In genomic region chr18:48080546-48080945, GRCh38 we compare ENCODE assay signal across 3 cellular contexts.
TF ChIP-seq lines count a peak whose summit lies in the region.

No MANE protein-coding gene starts in this region.

TF ChIP-seq in GM23338, 12 proteins besides CTCF, POLR2A, EP300 and RAD21:
- 0 out of 2 replicates have a peak, but pooled peaks have one; percentile 51 for TF ChIP-seq ZNF462 (CRISPR knock-in tag; IDR thresholded peaks at IDR 0.05)
- TF ChIP-seq EZH2 (IDR thresholded peaks at IDR 0.05; ENCODE audit: low read depth, unreplicated experiment) = no peak

TF ChIP-seq in H1, 55 proteins besides CTCF, POLR2A, EP300 and RAD21:
- no peak for TF ChIP-seq ZNF274 (IDR thresholded peaks at IDR 0.05; ENCODE audit: borderline replicate concordance, extremely low read depth, low read length)
- TF ChIP-seq BACH1 (IDR thresholded peaks at IDR 0.05; ENCODE audit: low read length) = no peak
- TF ChIP-seq NANOG (IDR thresholded peaks at IDR 0.05; ENCODE audit: insufficient read depth, low read depth, low read length, poor library complexity, severe bottlenecking) = peak; percentile 42
- no peak for TF ChIP-seq ATF3 (IDR thresholded peaks at IDR 0.05; ENCODE audit: insufficient read depth, low read depth, low read length)
- peak; percentile 47; the same call in 1 of the 2 replicates for TF ChIP-seq USF2 (IDR thresholded peaks at IDR 0.05; ENCODE audit: low read length)
- 0 out of 2 replicates have a peak, but pooled peaks have one; percentile 18 for TF ChIP-seq TBP (IDR thresholded peaks at IDR 0.05; ENCODE audit: low read depth, low read length)
- peak; percentile 16; the same call in 1 of the 2 replicates for TF ChIP-seq EGR1 (IDR thresholded peaks at IDR 0.05; ENCODE audit: borderline replicate concordance, low read depth, low read length)
- TF ChIP-seq FOSL1 (IDR thresholded peaks at IDR 0.05; ENCODE audit: insufficient read depth, low read depth, low read length) = 0 out of 2 replicates have a peak, but pooled peaks have one; percentile 59

TF ChIP-seq in HEK293T, 16 proteins besides CTCF, POLR2A, EP300 and RAD21 (continued from another document):
- no peak for TF ChIP-seq BHLHE40 (IDR thresholded peaks at IDR 0.05; ENCODE audit: borderline replicate concordance)
